10 cellular contexts compared by ENCODE assay signal in genomic region chr3:32422943-32423342, GRCh38. TPM values are rescaled to one million over a fixed set of nuclear protein-coding genes. Genes with fewer than 3 reads are reported as not detected.
A peak's percentile ranks its signal among the peaks of the same experiment; 100 is the strongest.
DNase-seq lines count a peak whose midpoint lies in the region; ATAC-seq and TF ChIP-seq lines count a peak whose summit lies in the region.
"Had no signal": no experiment of that assay in that cellular context is flagged by ENCODE, and none has a peak within 500 bp of the region (broad histone marks: within the 10 kb centered on the region; RNA-seq: fewer than 3 reads in every experiment).

No MANE protein-coding gene starts in this region.

- H3K27ac ChIP-seq in OCI-LY3 (ENCODE audit: low read length) (peak overlapping the region; percentile 90), body of pancreas (peak overlapping the region; percentile 88 to 94 (median 90))

- no peak overlapping the region for H2AFZ ChIP-seq in OCI-LY3 (ENCODE audit: low read depth, low read length)

- no peak for TF ChIP-seq POLR2A in body of pancreas (IDR thresholded peaks at IDR 0.05)

- H3K36me3 ChIP-seq in OCI-LY3 (replicated peaks; ENCODE audit: low read depth, low read length): peaks cover 5% of the 10 kb centered on the region
- no peaks in the 10 kb centered on the region for H3K36me3 ChIP-seq in body of pancreas (replicated peaks in 1 of 2; ENCODE audit: insufficient read depth in 1 of 2, low read depth in 2 of 2)
- H3K36me3 ChIP-seq: colonic mucosa had no signal

- H3K9me3 ChIP-seq in OCI-LY3 (ENCODE audit: insufficient read depth, low read length) (no peaks in the 10 kb centered on the region), body of pancreas (no peaks in the 10 kb centered on the region)
- H3K9me3 ChIP-seq: colonic mucosa had no signal

- peak overlapping the region; percentile 47 for H3K9ac ChIP-seq in OCI-LY3 (ENCODE audit: low read length)

- H3K79me2 ChIP-seq in OCI-LY3 (ENCODE audit: low read length): peaks cover 65% of the 10 kb centered on the region

- H4K20me1 ChIP-seq in OCI-LY3 (ENCODE audit: insufficient read depth, low read length): no peaks in the 10 kb centered on the region

- no peak for TF ChIP-seq CTCF in OCI-LY3 (IDR thresholded peaks at IDR 0.05; ENCODE audit: low read depth, low read length)
- no peak for TF ChIP-seq CTCF in body of pancreas (IDR thresholded peaks at IDR 0.05)

- intact Hi-C loops in body of pancreas (cut with DNase I) (no loop called here), sciatic nerve (cut with DNase I) (no loop called here)

- H3K4me2 ChIP-seq in OCI-LY3 (ENCODE audit: low read length): peak overlapping the region; percentile 71

- no peaks in the 10 kb centered on the region for H3K27me3 ChIP-seq in OCI-LY3 (ENCODE audit: low read depth, low read length)
- no peaks in the 10 kb centered on the region for H3K27me3 ChIP-seq in body of pancreas
- H3K27me3 ChIP-seq: colonic mucosa had no signal

- WGBS in body of pancreas, 2 donors: 60 to 62% methylated on average over 2 of the region's 2 CpGs

- H3K4me3 ChIP-seq in OCI-LY3 (ENCODE audit: low read length) (peak overlapping the region; percentile 36), body of pancreas (no peak overlapping the region)
- H3K4me3 ChIP-seq: colonic mucosa had no signal

- peaks cover 77% of the 10 kb centered on the region for H3K4me1 ChIP-seq in OCI-LY3 (ENCODE audit: low read length)
- peaks cover 82% of the 10 kb centered on the region for H3K4me1 ChIP-seq in body of pancreas

- DNase-seq in NCI-H510A treated with DMSO at 0.1 percent for 48 hours (lab: John Stamatoyannopoulos, UW): peak; percentile 15
- no peak for DNase-seq in NCI-H510A (lab: John Stamatoyannopoulos, UW)
- no peak for DNase-seq in body of pancreas
- DNase-seq in sciatic nerve (ENCODE audit: low spot score): no peak
- DNase-seq in 8988T: no peak
- no peak for DNase-seq in KG1 (lab: John Stamatoyannopoulos, UW)
- DNase-seq in NCI-H1694 (lab: John Stamatoyannopoulos, UW): no peak
- DNase-seq: colonic mucosa, small intestine had no signal

- ATAC-seq in body of pancreas (no peak), sciatic nerve (peak; percentile 23)

RNA-seq across cellular contexts. Expression of gene CMTM7, which starts 31.3 kb away (rescaled TPM):
- total RNA-seq in body of pancreas (10 to 100 TPM; 23.3 to 51.1 TPM), sciatic nerve (19.5 TPM)
